ENCODE assay signal across 1 cellular context in genomic region chr2:236159778-236160170, GRCh38.
TF ChIP-seq lines count a peak whose summit lies in the region.

No MANE protein-coding gene starts in this region.

TF ChIP-seq in H1, 55 proteins besides CTCF, POLR2A, EP300 and RAD21:
- TF ChIP-seq E2F6 (IDR thresholded peaks at IDR 0.05) (peak; percentile 97), MAX (IDR thresholded peaks at IDR 0.05) (peak; percentile 99), RNF2 (IDR thresholded peaks at IDR 0.05; ENCODE audit: borderline replicate concordance, low read depth, low read length, missing control alignments, poor library complexity, severe bottlenecking) (peak; percentile 44), CTBP2 (IDR thresholded peaks at IDR 0.05; ENCODE audit: borderline replicate concordance, insufficient read depth, insufficient read length, low read length) (peak; percentile 6), SP2 (IDR thresholded peaks at IDR 0.05; ENCODE audit: low read length) (no peak), JUND (IDR thresholded peaks at IDR 0.05; ENCODE audit: low read length) (no peak), HDAC2 (IDR thresholded peaks at IDR 0.05; ENCODE audit: borderline replicate concordance in 1 of 2, low read depth in 2 of 2, low read length in 2 of 2) (peak; percentile 49 to 69; a peak in 2 of 4 replicates), MAFK (IDR thresholded peaks at IDR 0.05; ENCODE audit: low read depth, low read length) (no peak), TAF7 (optimal IDR thresholded peaks at IDR 0.05; ENCODE audit: borderline replicate concordance, low read depth, low read length) (no peak), JUN (IDR thresholded peaks at IDR 0.05; ENCODE audit: low read depth, low read length) (no peak)
